17 cellular contexts compared by ENCODE assay signal in the genomic region with DNA sequence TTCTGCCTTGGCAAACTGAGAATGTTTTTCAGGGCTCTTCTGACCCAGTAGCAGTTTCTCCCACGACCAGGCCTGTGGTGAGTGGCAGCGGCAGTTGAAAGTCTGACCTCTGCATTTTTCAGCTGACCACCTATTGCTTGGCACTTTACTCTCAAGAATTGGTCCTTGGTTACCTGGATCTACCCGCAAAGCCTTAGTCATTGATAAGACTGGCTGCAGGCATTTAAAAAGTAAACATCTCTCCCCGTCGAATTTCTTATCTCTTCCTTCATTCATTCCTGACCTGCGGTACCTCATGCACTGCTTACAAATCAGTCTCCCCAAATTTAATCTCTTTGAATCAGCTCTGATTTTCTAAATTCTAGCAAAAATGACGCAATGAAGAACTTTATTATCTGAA. TPM values are rescaled to one million over a fixed set of nuclear protein-coding genes. Genes with fewer than 3 reads are reported as not detected.
DNase-seq lines count a peak whose midpoint lies in the region; ATAC-seq, FAIRE-seq and TF ChIP-seq lines count a peak whose summit lies in the region.
"Had no signal": no experiment of that assay in that cellular context is flagged by ENCODE, and none has a peak within 500 bp of the region (broad histone marks: within the 10 kb centered on the region; RNA-seq: fewer than 3 reads in every experiment).

No MANE protein-coding gene starts in this region.

- CTCF ChIA-PET in Caco-2 (lab: Charles Lee): no interaction called here

- no peaks in the 10 kb centered on the region for H3K9me3 Mint-ChIP-seq in Caco-2 (ENCODE audit: unreplicated experiment)

- peak overlapping the region; percentile 18 for H3K27ac Mint-ChIP-seq in Caco-2 (ENCODE audit: unreplicated experiment)
- H3K27ac Mint-ChIP-seq: B cell; CD4-positive, alpha-beta T cell had no signal

- intact Hi-C loops in Caco-2 (cut with micrococcal nuclease; ENCODE audit: unreplicated experiment): loop anchor here (1.0 kb wide), 2 partner anchors 11 to 58 kb away; no protein-coding TSS in a partner anchor
- intact Hi-C loops in uterus (cut with DNase I; ENCODE audit: low total_unique reads): no loop called here

- DNase-seq in Caco-2 (peak; percentile 70 to 77), NCI-H226 (peak; percentile 98), RCC 7860 (ENCODE audit: low spot score) (peak; percentile 70), bronchial epithelial cell (ENCODE audit: low read depth) (peak; percentile 7), DMS 273 (lab: John Stamatoyannopoulos, UW; ENCODE audit: unreplicated experiment) (no peak), uterus (no peak)
- DNase-seq: C1 segment of cervical spinal cord; CD4-positive, alpha-beta T cell had no signal

- H3K4me1 ChIP-seq in Caco-2 (peaks cover 53% of the 10 kb centered on the region), uterus (no peaks in the 10 kb centered on the region)

- no peak overlapping the region for H3K4me3 Mint-ChIP-seq in Caco-2 (ENCODE audit: unreplicated experiment)
- H3K4me3 Mint-ChIP-seq: B cell; CD4-positive, alpha-beta T cell had no signal

- BruUV-seq in Caco-2 (replicated peaks; lab: Mats Ljungman, UMichigan): no TSS peak

- no peak for TF ChIP-seq POLR2A in uterus (IDR thresholded peaks at IDR 0.05)

- peaks cover 42% of the 10 kb centered on the region for H3K4me1 Mint-ChIP-seq in Caco-2 (ENCODE audit: low read depth, unreplicated experiment)
- H3K4me1 Mint-ChIP-seq: B cell had no signal

- TF ChIP-seq CTCF in Caco-2 (IDR thresholded peaks at IDR 0.05; ENCODE audit: insufficient read depth in 1 of 2, low read depth in 1 of 2, low read length in 1 of 2, severe bottlenecking in 1 of 2, unreplicated experiment in 1 of 2) (no peak), bronchial epithelial cell (IDR thresholded peaks at IDR 0.05; ENCODE audit: insufficient read depth, low read length, severe bottlenecking) (no peak), uterus (IDR thresholded peaks at IDR 0.05) (no peak)

- H3K9me3 ChIP-seq in Caco-2 (no peaks in the 10 kb centered on the region), uterus (no peaks in the 10 kb centered on the region)

- H3K4me3 ChIP-seq in Caco-2 (ENCODE audit: low read depth, low read length): no peak overlapping the region
- H3K4me3 ChIP-seq in bronchial epithelial cell (ENCODE audit: low read depth, low read length): no peak overlapping the region
- H3K4me3 ChIP-seq in uterus: no peak overlapping the region
- H3K4me3 ChIP-seq: GM12878 had no signal

- H3K36me3 Mint-ChIP-seq in Caco-2 (ENCODE audit: insufficient read depth, unreplicated experiment): peaks cover 9% of the 10 kb centered on the region

- no peak for ATAC-seq in HG02759 (IDR thresholded peaks at IDR 0.05; ENCODE audit: unreplicated experiment)
- ATAC-seq in HG03354 (IDR thresholded peaks at IDR 0.05; ENCODE audit: poor library complexity, severe bottlenecking, unreplicated experiment): no peak
- ATAC-seq: GM12878, HCT116 had no signal

- H3K36me3 ChIP-seq in Caco-2 (ENCODE audit: control insufficient read depth, insufficient read depth, low read length) (no peaks in the 10 kb centered on the region), bronchial epithelial cell (ENCODE audit: control insufficient read depth, insufficient read depth, low read length) (no peaks in the 10 kb centered on the region), uterus (no peaks in the 10 kb centered on the region)

- FAIRE-seq in RCC 7860 (lab: Jason Lieb, UNC): peak; percentile 71
- no peak for FAIRE-seq in bronchial epithelial cell (lab: Jason Lieb, UNC)
- FAIRE-seq: A204.1, GM12878, GM18507 had no signal

- POLR2A ChIA-PET in Caco-2 (lab: Charles Lee): no interaction called here

- H3K27me3 ChIP-seq in Caco-2 (replicated peaks; ENCODE audit: control insufficient read depth, insufficient read depth, low read length) (no peaks in the 10 kb centered on the region), bronchial epithelial cell (ENCODE audit: control insufficient read depth, insufficient read depth, low read length) (no peaks in the 10 kb centered on the region), uterus (no peaks in the 10 kb centered on the region)

- H3K27me3 Mint-ChIP-seq in Caco-2 (ENCODE audit: insufficient read depth, unreplicated experiment): no peaks in the 10 kb centered on the region

- H3K27ac ChIP-seq in uterus: no peak overlapping the region

RNA-seq across cellular contexts. Expression of a gene that starts 26.1 kb away (rescaled TPM):
- total RNA-seq in Caco-2 (2022): 1.4 and 1.9 TPM in 2 replicates
- under 0.01 and 0.26 TPM in 2 replicates for total RNA-seq in bronchial epithelial cell
- 1 to 10 TPM; 3.1 to 9.7 (median 3.4) TPM for total RNA-seq in uterus
- total RNA-seq: G401, HT1080 had no signal

Comparison
In these comparisons a context has a peak if more than half of its experiments do, and no peak if none do; other contexts are left out.
1. DNase-seq: peak in Caco-2 (2 of 2), NCI-H226 (single experiment), RCC 7860 (single experiment) and bronchial epithelial cell (single experiment); none in DMS 273 (single experiment) and uterus (0 of 2).